In genomic region chr5:57843016-57843402, GRCh38 we compare ENCODE assay signal across 1 cellular context.
TF ChIP-seq lines count a peak whose summit lies in the region.

No MANE protein-coding gene starts in this region.

TF ChIP-seq in HCT116, 20 proteins besides CTCF, POLR2A, EP300 and RAD21:
- TF ChIP-seq POLR2AphosphoS5 (IDR thresholded peaks at IDR 0.05; ENCODE audit: low read depth, low read length) (no peak), SP1 (IDR thresholded peaks at IDR 0.05; ENCODE audit: low read depth) (no peak), ZBTB33 (IDR thresholded peaks at IDR 0.05; ENCODE audit: extremely low read depth, insufficient replicate concordance, low read length) (no peak), JUND (IDR thresholded peaks at IDR 0.05) (no peak), REST (IDR thresholded peaks at IDR 0.05; ENCODE audit: low read depth) (no peak), MAX (IDR thresholded peaks at IDR 0.05) (no peak), ZFX (IDR thresholded peaks at IDR 0.05) (no peak), TCF7L2 (IDR thresholded peaks at IDR 0.05; ENCODE audit: borderline replicate concordance, extremely low read depth, insufficient read depth, insufficient read length) (no peak), ELF1 (IDR thresholded peaks at IDR 0.05; ENCODE audit: borderline replicate concordance, low read depth) (no peak), EZH2 (IDR thresholded peaks at IDR 0.05) (no peak), SIN3A (IDR thresholded peaks at IDR 0.05; ENCODE audit: low read depth) (no peak), FOSL1 (IDR thresholded peaks at IDR 0.05; ENCODE audit: low read depth) (no peak), EZH2phosphoT487 (IDR thresholded peaks at IDR 0.05; ENCODE audit: borderline replicate concordance) (no peak)
TF ChIP-seq in HCT116: peak in this region for 0.
